In the genomic region with DNA sequence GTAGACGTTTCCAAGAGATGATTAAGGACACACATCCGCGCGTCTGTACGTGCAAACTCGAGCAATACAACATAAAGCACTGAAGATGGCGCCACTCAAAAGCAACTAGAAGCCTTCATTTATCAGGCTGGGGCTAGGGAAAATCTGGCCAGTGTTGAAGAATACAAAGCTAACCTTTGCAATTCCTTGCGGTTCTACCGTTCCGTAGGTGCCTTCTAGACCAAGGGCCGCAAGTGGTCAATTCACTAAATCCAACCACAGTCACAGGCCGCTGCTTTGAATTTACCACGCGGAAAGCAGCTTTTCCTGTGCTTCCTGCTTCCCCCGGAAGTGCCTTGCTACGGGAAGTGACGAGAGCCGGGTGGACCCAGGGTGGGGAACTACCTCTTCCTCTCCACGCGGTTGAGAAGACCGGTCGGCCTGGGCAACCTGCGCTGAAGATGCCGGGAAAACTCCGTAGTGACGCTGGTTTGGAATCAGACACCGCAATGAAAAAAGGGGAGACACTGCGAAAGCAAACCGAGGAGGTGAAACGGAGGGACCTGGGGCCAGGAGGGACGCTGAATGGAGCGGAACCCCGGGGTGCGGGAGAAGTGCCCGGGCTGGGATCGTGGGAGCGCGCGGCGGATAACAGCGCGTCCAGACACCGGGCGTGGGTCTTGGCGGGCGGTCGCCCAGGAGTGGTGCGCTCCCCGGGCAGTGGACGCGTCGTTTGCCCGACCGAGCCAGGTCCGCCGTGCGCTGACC, we compare ENCODE assay signal across 1 cellular context.
TF ChIP-seq lines count a peak whose summit lies in the region.

A gene (plus strand): TSS at position 385 of the 747 bp plus-strand sequence. CDS start 56 bp downstream, at position 441.

TF ChIP-seq in K562, 482 proteins besides CTCF, POLR2A, EP300 and RAD21 (continued from another document and continues in another):
- TF ChIP-seq, protein P1, sequence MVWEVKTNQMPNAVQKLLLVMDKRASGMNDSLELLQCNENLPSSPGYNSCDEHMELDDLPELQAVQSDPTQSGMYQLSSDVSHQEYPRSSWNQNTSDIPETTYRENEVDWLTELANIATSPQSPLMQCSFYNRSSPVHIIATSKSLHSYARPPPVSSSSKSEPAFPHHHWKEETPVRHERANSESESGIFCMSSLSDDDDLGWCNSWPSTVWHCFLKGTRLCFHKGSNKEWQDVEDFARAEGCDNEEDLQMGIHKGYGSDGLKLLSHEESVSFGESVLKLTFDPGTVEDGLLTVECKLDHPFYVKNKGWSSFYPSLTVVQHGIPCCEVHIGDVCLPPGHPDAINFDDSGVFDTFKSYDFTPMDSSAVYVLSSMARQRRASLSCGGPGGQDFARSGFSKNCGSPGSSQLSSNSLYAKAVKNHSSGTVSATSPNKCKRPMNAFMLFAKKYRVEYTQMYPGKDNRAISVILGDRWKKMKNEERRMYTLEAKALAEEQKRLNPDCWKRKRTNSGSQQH (CRISPR knock-in tag; IDR thresholded peaks at IDR 0.05), result peak; percentile 82; the same call in 1 of the 2 replicates
- TF ChIP-seq TCFL5 (CRISPR knock-in tag; conservative IDR thresholded peaks at IDR 0.05) (no peak), KLF13 (tag; IDR thresholded peaks at IDR 0.05; ENCODE audit: borderline replicate concordance, low read depth) (0 out of 2 replicates have a peak, but pooled peaks have one; percentile 7), BCL6 (CRISPR knock-in tag; IDR thresholded peaks at IDR 0.05) (0 out of 2 replicates have a peak, but pooled peaks have one; percentile 11), HDAC2 (IDR thresholded peaks at IDR 0.05) (peak; percentile 99), MEIS2 (IDR thresholded peaks at IDR 0.05; ENCODE audit: partially characterized antibody) (peak; percentile 64), HCFC1 (IDR thresholded peaks at IDR 0.05; ENCODE audit: low read depth, low read length) (peak; percentile 72), ZNF695 (CRISPR knock-in tag; IDR thresholded peaks at IDR 0.05) (no peak), ZNF696 (CRISPR knock-in tag; conservative IDR thresholded peaks at IDR 0.05) (no peak), RBFOX2 (IDR thresholded peaks at IDR 0.05; ENCODE audit: low read depth, low read length) (peak; percentile 96), ELF1 (tag; IDR thresholded peaks at IDR 0.05) (peak; percentile 98)
- TF ChIP-seq, protein P2, sequence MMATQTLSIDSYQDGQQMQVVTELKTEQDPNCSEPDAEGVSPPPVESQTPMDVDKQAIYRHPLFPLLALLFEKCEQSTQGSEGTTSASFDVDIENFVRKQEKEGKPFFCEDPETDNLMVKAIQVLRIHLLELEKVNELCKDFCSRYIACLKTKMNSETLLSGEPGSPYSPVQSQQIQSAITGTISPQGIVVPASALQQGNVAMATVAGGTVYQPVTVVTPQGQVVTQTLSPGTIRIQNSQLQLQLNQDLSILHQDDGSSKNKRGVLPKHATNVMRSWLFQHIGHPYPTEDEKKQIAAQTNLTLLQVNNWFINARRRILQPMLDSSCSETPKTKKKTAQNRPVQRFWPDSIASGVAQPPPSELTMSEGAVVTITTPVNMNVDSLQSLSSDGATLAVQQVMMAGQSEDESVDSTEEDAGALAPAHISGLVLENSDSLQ (IDR thresholded peaks at IDR 0.05), result peak; percentile 57
- TF ChIP-seq, protein P3, sequence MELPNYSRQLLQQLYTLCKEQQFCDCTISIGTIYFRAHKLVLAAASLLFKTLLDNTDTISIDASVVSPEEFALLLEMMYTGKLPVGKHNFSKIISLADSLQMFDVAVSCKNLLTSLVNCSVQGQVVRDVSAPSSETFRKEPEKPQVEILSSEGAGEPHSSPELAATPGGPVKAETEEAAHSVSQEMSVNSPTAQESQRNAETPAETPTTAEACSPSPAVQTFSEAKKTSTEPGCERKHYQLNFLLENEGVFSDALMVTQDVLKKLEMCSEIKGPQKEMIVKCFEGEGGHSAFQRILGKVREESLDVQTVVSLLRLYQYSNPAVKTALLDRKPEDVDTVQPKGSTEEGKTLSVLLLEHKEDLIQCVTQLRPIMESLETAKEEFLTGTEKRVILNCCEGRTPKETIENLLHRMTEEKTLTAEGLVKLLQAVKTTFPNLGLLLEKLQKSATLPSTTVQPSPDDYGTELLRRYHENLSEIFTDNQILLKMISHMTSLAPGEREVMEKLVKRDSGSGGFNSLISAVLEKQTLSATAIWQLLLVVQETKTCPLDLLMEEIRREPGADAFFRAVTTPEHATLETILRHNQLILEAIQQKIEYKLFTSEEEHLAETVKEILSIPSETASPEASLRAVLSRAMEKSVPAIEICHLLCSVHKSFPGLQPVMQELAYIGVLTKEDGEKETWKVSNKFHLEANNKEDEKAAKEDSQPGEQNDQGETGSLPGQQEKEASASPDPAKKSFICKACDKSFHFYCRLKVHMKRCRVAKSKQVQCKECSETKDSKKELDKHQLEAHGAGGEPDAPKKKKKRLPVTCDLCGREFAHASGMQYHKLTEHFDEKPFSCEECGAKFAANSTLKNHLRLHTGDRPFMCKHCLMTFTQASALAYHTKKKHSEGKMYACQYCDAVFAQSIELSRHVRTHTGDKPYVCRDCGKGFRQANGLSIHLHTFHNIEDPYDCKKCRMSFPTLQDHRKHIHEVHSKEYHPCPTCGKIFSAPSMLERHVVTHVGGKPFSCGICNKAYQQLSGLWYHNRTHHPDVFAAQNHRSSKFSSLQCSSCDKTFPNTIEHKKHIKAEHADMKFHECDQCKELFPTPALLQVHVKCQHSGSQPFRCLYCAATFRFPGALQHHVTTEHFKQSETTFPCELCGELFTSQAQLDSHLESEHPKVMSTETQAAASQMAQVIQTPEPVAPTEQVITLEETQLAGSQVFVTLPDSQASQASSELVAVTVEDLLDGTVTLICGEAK (IDR thresholded peaks at IDR 0.05), result peak; percentile 99
- TF ChIP-seq, protein P3 (CRISPR knock-in tag; IDR thresholded peaks at IDR 0.05), result peak; percentile 34; the same call in 1 of the 2 replicates
- TF ChIP-seq, protein P4, sequence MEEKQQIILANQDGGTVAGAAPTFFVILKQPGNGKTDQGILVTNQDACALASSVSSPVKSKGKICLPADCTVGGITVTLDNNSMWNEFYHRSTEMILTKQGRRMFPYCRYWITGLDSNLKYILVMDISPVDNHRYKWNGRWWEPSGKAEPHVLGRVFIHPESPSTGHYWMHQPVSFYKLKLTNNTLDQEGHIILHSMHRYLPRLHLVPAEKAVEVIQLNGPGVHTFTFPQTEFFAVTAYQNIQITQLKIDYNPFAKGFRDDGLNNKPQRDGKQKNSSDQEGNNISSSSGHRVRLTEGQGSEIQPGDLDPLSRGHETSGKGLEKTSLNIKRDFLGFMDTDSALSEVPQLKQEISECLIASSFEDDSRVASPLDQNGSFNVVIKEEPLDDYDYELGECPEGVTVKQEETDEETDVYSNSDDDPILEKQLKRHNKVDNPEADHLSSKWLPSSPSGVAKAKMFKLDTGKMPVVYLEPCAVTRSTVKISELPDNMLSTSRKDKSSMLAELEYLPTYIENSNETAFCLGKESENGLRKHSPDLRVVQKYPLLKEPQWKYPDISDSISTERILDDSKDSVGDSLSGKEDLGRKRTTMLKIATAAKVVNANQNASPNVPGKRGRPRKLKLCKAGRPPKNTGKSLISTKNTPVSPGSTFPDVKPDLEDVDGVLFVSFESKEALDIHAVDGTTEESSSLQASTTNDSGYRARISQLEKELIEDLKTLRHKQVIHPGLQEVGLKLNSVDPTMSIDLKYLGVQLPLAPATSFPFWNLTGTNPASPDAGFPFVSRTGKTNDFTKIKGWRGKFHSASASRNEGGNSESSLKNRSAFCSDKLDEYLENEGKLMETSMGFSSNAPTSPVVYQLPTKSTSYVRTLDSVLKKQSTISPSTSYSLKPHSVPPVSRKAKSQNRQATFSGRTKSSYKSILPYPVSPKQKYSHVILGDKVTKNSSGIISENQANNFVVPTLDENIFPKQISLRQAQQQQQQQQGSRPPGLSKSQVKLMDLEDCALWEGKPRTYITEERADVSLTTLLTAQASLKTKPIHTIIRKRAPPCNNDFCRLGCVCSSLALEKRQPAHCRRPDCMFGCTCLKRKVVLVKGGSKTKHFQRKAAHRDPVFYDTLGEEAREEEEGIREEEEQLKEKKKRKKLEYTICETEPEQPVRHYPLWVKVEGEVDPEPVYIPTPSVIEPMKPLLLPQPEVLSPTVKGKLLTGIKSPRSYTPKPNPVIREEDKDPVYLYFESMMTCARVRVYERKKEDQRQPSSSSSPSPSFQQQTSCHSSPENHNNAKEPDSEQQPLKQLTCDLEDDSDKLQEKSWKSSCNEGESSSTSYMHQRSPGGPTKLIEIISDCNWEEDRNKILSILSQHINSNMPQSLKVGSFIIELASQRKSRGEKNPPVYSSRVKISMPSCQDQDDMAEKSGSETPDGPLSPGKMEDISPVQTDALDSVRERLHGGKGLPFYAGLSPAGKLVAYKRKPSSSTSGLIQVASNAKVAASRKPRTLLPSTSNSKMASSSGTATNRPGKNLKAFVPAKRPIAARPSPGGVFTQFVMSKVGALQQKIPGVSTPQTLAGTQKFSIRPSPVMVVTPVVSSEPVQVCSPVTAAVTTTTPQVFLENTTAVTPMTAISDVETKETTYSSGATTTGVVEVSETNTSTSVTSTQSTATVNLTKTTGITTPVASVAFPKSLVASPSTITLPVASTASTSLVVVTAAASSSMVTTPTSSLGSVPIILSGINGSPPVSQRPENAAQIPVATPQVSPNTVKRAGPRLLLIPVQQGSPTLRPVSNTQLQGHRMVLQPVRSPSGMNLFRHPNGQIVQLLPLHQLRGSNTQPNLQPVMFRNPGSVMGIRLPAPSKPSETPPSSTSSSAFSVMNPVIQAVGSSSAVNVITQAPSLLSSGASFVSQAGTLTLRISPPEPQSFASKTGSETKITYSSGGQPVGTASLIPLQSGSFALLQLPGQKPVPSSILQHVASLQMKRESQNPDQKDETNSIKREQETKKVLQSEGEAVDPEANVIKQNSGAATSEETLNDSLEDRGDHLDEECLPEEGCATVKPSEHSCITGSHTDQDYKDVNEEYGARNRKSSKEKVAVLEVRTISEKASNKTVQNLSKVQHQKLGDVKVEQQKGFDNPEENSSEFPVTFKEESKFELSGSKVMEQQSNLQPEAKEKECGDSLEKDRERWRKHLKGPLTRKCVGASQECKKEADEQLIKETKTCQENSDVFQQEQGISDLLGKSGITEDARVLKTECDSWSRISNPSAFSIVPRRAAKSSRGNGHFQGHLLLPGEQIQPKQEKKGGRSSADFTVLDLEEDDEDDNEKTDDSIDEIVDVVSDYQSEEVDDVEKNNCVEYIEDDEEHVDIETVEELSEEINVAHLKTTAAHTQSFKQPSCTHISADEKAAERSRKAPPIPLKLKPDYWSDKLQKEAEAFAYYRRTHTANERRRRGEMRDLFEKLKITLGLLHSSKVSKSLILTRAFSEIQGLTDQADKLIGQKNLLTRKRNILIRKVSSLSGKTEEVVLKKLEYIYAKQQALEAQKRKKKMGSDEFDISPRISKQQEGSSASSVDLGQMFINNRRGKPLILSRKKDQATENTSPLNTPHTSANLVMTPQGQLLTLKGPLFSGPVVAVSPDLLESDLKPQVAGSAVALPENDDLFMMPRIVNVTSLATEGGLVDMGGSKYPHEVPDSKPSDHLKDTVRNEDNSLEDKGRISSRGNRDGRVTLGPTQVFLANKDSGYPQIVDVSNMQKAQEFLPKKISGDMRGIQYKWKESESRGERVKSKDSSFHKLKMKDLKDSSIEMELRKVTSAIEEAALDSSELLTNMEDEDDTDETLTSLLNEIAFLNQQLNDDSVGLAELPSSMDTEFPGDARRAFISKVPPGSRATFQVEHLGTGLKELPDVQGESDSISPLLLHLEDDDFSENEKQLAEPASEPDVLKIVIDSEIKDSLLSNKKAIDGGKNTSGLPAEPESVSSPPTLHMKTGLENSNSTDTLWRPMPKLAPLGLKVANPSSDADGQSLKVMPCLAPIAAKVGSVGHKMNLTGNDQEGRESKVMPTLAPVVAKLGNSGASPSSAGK (IDR thresholded peaks at IDR 0.05), result peak; percentile 79
- TF ChIP-seq, protein P5, sequence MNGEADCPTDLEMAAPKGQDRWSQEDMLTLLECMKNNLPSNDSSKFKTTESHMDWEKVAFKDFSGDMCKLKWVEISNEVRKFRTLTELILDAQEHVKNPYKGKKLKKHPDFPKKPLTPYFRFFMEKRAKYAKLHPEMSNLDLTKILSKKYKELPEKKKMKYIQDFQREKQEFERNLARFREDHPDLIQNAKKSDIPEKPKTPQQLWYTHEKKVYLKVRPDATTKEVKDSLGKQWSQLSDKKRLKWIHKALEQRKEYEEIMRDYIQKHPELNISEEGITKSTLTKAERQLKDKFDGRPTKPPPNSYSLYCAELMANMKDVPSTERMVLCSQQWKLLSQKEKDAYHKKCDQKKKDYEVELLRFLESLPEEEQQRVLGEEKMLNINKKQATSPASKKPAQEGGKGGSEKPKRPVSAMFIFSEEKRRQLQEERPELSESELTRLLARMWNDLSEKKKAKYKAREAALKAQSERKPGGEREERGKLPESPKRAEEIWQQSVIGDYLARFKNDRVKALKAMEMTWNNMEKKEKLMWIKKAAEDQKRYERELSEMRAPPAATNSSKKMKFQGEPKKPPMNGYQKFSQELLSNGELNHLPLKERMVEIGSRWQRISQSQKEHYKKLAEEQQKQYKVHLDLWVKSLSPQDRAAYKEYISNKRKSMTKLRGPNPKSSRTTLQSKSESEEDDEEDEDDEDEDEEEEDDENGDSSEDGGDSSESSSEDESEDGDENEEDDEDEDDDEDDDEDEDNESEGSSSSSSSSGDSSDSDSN (IDR thresholded peaks at IDR 0.05; ENCODE audit: borderline replicate concordance in 1 of 2, low read depth in 2 of 2, low read length in 2 of 2), result peak in 1 of 2 experiments; percentile 73; a peak in 2 of 4 replicates
- TF ChIP-seq, protein P6, sequence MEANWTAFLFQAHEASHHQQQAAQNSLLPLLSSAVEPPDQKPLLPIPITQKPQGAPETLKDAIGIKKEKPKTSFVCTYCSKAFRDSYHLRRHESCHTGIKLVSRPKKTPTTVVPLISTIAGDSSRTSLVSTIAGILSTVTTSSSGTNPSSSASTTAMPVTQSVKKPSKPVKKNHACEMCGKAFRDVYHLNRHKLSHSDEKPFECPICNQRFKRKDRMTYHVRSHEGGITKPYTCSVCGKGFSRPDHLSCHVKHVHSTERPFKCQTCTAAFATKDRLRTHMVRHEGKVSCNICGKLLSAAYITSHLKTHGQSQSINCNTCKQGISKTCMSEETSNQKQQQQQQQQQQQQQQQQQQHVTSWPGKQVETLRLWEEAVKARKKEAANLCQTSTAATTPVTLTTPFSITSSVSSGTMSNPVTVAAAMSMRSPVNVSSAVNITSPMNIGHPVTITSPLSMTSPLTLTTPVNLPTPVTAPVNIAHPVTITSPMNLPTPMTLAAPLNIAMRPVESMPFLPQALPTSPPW (CRISPR knock-in tag; IDR thresholded peaks at IDR 0.05), result peak; percentile 60; the same call in 1 of the 2 replicates
